ENCODE assay signal across 19 cellular contexts in genomic region chr11:1563697-1564534, GRCh38. TPM values are rescaled to one million over a fixed set of nuclear protein-coding genes. Genes with fewer than 3 reads are reported as not detected.
DNase-seq lines count a peak whose midpoint lies in the region; ATAC-seq and TF ChIP-seq lines count a peak whose summit lies in the region.
"Had no signal": no experiment of that assay in that cellular context is flagged by ENCODE, and none has a peak within 500 bp of the region (broad histone marks: within the 10 kb centered on the region; RNA-seq: fewer than 3 reads in every experiment).

No MANE protein-coding gene starts in this region.

- no CpG with 5 or more reads among the region's 29 CpGs for WGBS in gastroesophageal sphincter (ENCODE audit: low coverage in 1 of 2), 2 donors

- ATAC-seq in gastroesophageal sphincter (no peak), HG03439 (IDR thresholded peaks at IDR 0.05; ENCODE audit: unreplicated experiment) (no peak)

- peak; percentile 39 for DNase-seq in NCI-H1694 treated with DMSO at 0.1 percent for 48 hours (lab: John Stamatoyannopoulos, UW)
- no peak for DNase-seq in NCI-H1694 (lab: John Stamatoyannopoulos, UW)
- no peak for DNase-seq in NT2/D1 (ENCODE audit: low read depth, low spot score)
- DNase-seq in substantia nigra (lab: John Stamatoyannopoulos, UW): peak in 1 of 49 donors; percentile 80
- no peak for DNase-seq in NCI-H446 treated with DMSO at 0.1 percent for 48 hours (lab: John Stamatoyannopoulos, UW)
- DNase-seq in stimulated activated CD4-positive, alpha-beta T cell treated with anti-CD3 and anti-CD28 coated beads, Interleukin-4, amount 100 ng/mL, for 1 hour: no peak
- DNase-seq: activated CD4-positive, alpha-beta T cell treated with anti-CD3 and anti-CD28 coated beads, Interleukin-2, amount 10 ng/mL, durations not matched to agents 7 days and 5 days; CD4-positive, CD25-positive, alpha-beta regulatory T cell; foreskin melanocyte had no signal

- no peak overlapping the region for H3K4me3 ChIP-seq in NT2/D1 (ENCODE audit: insufficient read length, low read depth)
- H3K4me3 ChIP-seq in gastroesophageal sphincter: no peak overlapping the region
- H3K4me3 ChIP-seq: HAP-1, thoracic aorta had no signal

- peak overlapping the region in 3 of 4 donors; percentile 66 to 88 (median 75) for H3K27ac ChIP-seq in gastroesophageal sphincter
- peak overlapping the region; percentile 7 for H3K27ac ChIP-seq in substantia nigra (ENCODE audit: low read depth, low read length, poor library complexity, severe bottlenecking)

- H3K9me3 ChIP-seq in NT2/D1 (ENCODE audit: insufficient read depth, low read length) (no peaks in the 10 kb centered on the region), gastroesophageal sphincter (no peaks in the 10 kb centered on the region)
- H3K9me3 ChIP-seq: HAP-1, thoracic aorta had no signal

- peaks cover 60% of the 10 kb centered on the region for H3K4me1 ChIP-seq in NT2/D1 (ENCODE audit: insufficient read depth, insufficient read length)
- peaks cover 0 to 65% (median 24%) of the 10 kb centered on the region in 3 donors for H3K4me1 ChIP-seq in gastroesophageal sphincter
- H3K4me1 ChIP-seq: HAP-1 had no signal

- TF ChIP-seq EP300 in gastroesophageal sphincter (IDR thresholded peaks at IDR 0.05): no peak

- H3K9ac ChIP-seq in NT2/D1 (ENCODE audit: insufficient read length, low read depth): peak overlapping the region; percentile 43

- no peak for TF ChIP-seq POLR2A in gastroesophageal sphincter (IDR thresholded peaks at IDR 0.05)

- TF ChIP-seq CTCF in gastroesophageal sphincter (IDR thresholded peaks at IDR 0.05): no peak

- peaks cover 64% of the 10 kb centered on the region for H3K36me3 ChIP-seq in NT2/D1 (ENCODE audit: insufficient read depth, insufficient read length, low read length)
- H3K36me3 ChIP-seq in gastroesophageal sphincter: peaks cover 0 to 37% of the 10 kb centered on the region in 2 donors
- H3K36me3 ChIP-seq: HAP-1 had no signal

- peaks cover 5% of the 10 kb centered on the region for H3K27me3 ChIP-seq in NT2/D1 (ENCODE audit: insufficient read depth, insufficient read length)
- H3K27me3 ChIP-seq in gastroesophageal sphincter: no peaks in the 10 kb centered on the region

RNA-seq across cellular contexts. Expression of gene DUSP8, which starts 8.2 kb away (rescaled TPM):
- total RNA-seq in gastroesophageal sphincter: 1 to 10 TPM; 3.3 to 7.8 (median 4.9) TPM

RNA-seq across cellular contexts. Expression of gene KRTAP5-1, which starts 21.2 kb away (rescaled TPM):
- not detected for total RNA-seq in gastroesophageal sphincter
- total RNA-seq: A673; activated CD4-positive, alpha-beta T cell treated with anti-CD3 and anti-CD28 coated beads, Interleukin-2, amount 10 ng/mL, durations not matched to agents 7 days and 5 days; bronchial epithelial cell; CD4-positive, CD25-positive, alpha-beta regulatory T cell; Daoy; lung microvascular endothelial cell; natural killer cell; T-helper 2 cell treated with Interferon-gamma antibody and Interleukin-4, amounts not matched to agents 100 ng/mL and 5 ng/mL, for 36 hours; thoracic aorta had no signal

RNA-seq across cellular contexts. Expression of gene KRTAP5-2, which starts 34.2 kb away (rescaled TPM):
- total RNA-seq in gastroesophageal sphincter: not detected
- total RNA-seq: A673; activated CD4-positive, alpha-beta T cell treated with anti-CD3 and anti-CD28 coated beads, Interleukin-2, amount 10 ng/mL, durations not matched to agents 7 days and 5 days; bronchial epithelial cell; Daoy; lung microvascular endothelial cell; natural killer cell; T-helper 2 cell treated with Interferon-gamma antibody and Interleukin-4, amounts not matched to agents 100 ng/mL and 5 ng/mL, for 36 hours; thoracic aorta had no signal

RNA-seq across cellular contexts. Expression of gene KRTAP5-3, which starts 44.3 kb away (rescaled TPM):
- not detected for total RNA-seq in gastroesophageal sphincter
- total RNA-seq: A673; activated CD4-positive, alpha-beta T cell treated with anti-CD3 and anti-CD28 coated beads, Interleukin-2, amount 10 ng/mL, durations not matched to agents 7 days and 5 days; bronchial epithelial cell; CD4-positive, CD25-positive, alpha-beta regulatory T cell; Daoy; lung microvascular endothelial cell; natural killer cell; T-helper 2 cell treated with Interferon-gamma antibody and Interleukin-4, amounts not matched to agents 100 ng/mL and 5 ng/mL, for 36 hours; thoracic aorta had no signal

RNA-seq across cellular contexts. Expression of gene KRTAP5-4, which starts 58.0 kb away (rescaled TPM):
- total RNA-seq in gastroesophageal sphincter: not detected
- total RNA-seq: A673; activated CD4-positive, alpha-beta T cell treated with anti-CD3 and anti-CD28 coated beads, Interleukin-2, amount 10 ng/mL, durations not matched to agents 7 days and 5 days; bronchial epithelial cell; CD4-positive, CD25-positive, alpha-beta regulatory T cell; Daoy; lung microvascular endothelial cell; natural killer cell; T-helper 2 cell treated with Interferon-gamma antibody and Interleukin-4, amounts not matched to agents 100 ng/mL and 5 ng/mL, for 36 hours; thoracic aorta had no signal
